10 cellular contexts compared by ENCODE assay signal in the genomic region with DNA sequence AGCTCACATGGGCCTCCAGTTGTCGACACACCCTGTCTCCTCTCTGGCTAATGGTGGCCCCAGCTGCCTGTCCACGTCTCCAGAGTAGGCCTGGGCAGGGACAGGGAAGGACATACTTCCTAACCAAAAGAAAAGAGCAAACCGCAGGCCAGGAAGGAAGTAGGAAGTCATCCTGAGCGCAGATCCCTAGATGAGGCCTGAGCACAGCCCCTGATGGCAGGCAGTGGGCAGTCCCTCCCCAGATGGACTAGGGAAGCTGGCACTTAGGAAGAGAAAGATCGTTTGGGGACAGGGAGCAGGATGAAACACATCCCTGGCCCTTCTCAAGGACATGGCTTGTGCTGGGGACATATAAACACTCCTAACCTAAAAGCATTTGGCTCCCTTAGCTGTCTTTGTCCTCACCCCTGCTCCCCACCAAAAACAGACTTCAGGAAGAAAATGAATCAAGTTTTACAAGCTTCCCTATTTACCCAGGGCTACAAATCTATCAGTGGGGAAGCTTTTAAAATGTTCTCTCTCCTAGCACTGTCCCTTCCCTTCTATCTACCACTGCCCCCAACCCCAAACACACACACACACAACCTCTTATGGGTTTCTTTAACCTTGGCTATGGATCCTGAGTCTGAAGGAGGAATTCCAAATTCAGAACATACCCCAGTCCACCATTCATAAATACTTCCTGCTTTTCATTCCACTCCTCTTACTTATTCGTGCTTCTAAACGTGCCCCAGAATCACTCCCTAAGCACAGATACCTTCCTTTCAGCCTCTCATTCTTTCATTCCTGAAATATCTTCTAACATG. TPM values are rescaled to one million over a fixed set of nuclear protein-coding genes. Genes with fewer than 3 reads are reported as not detected.
DNase-seq lines count a peak whose midpoint lies in the region; ATAC-seq and TF ChIP-seq lines count a peak whose summit lies in the region.
"Had no signal": no experiment of that assay in that cellular context is flagged by ENCODE, and none has a peak within 500 bp of the region (broad histone marks: within the 10 kb centered on the region; RNA-seq: fewer than 3 reads in every experiment).

No MANE protein-coding gene starts in this region.

- no peak overlapping the region for H3K4me3 Mint-ChIP-seq in activated CD8-positive, alpha-beta T cell treated with anti-CD3 and anti-CD28 coated beads, Interleukin-2, amount 10 ng/mL, durations not matched to agents 7 days and 5 days
- no peak overlapping the region for H3K4me3 Mint-ChIP-seq in activated CD8-positive, alpha-beta T cell treated with anti-CD3 and anti-CD28 coated beads for 36 hours
- H3K4me3 Mint-ChIP-seq in type B pancreatic cell = no peak overlapping the region
- H3K4me3 Mint-ChIP-seq: memory B cell had no signal

- TF ChIP-seq CTCF in activated CD8-positive, alpha-beta T cell treated with anti-CD3 and anti-CD28 coated beads for 36 hours (IDR thresholded peaks at IDR 0.05) = no peak
- TF ChIP-seq CTCF in cardiac fibroblast (IDR thresholded peaks at IDR 0.05; ENCODE audit: low read depth, low read length) = no peak
- no peak for TF ChIP-seq CTCF in type B pancreatic cell (conservative IDR thresholded peaks at IDR 0.05)

- POLR2A ChIA-PET in activated CD8-positive, alpha-beta T cell treated with anti-CD3 and anti-CD28 coated beads, Interleukin-2, amount 10 ng/mL, durations not matched to agents 7 days and 5 days (lab: Charles Lee) = no interaction called here
- POLR2A ChIA-PET in activated CD8-positive, alpha-beta T cell treated with anti-CD3 and anti-CD28 coated beads for 36 hours (lab: Charles Lee) = interaction anchor here (0.8 to 1.2 kb wide), 3 partner anchors 9 to 27 kb away, joined by 3 to 5 read pairs (median 3); no protein-coding TSS in a partner anchor

- intact Hi-C loops in activated CD8-positive, alpha-beta T cell treated with anti-CD3 and anti-CD28 coated beads for 36 hours (cut with micrococcal nuclease) = no loop called here

- H3K27ac Mint-ChIP-seq in activated CD8-positive, alpha-beta T cell treated with anti-CD3 and anti-CD28 coated beads, Interleukin-2, amount 10 ng/mL, durations not matched to agents 7 days and 5 days = peak overlapping the region; percentile 10
- no peak overlapping the region for H3K27ac Mint-ChIP-seq in activated CD8-positive, alpha-beta T cell treated with anti-CD3 and anti-CD28 coated beads for 36 hours
- H3K27ac Mint-ChIP-seq in type B pancreatic cell = peak overlapping the region; percentile 89
- H3K27ac Mint-ChIP-seq: memory B cell had no signal

- no peak for DNase-seq in activated CD8-positive, alpha-beta T cell treated with anti-CD3 and anti-CD28 coated beads, Interleukin-2, amount 10 ng/mL, durations not matched to agents 7 days and 5 days
- DNase-seq in activated CD8-positive, alpha-beta T cell treated with anti-CD3 and anti-CD28 coated beads for 36 hours = no peak
- DNase-seq in cardiac fibroblast (ENCODE audit: low read depth in 2 of 2) = peak; percentile 34 to 42
- DNase-seq in lung microvascular endothelial cell (ENCODE audit: low read depth in 2 of 2) = peak; percentile 28 to 43
- no peak for DNase-seq in type B pancreatic cell (ENCODE audit: extremely low spot score, unreplicated experiment)
- no peak for DNase-seq in stimulated activated CD4-positive, alpha-beta T cell treated with anti-CD3 and anti-CD28 coated beads, Interleukin-4, amount 100 ng/mL, for 1 hour
- DNase-seq: HCEC 1CT had no signal

- peaks cover 40% of the 10 kb centered on the region for H3K4me1 Mint-ChIP-seq in activated CD8-positive, alpha-beta T cell treated with anti-CD3 and anti-CD28 coated beads, Interleukin-2, amount 10 ng/mL, durations not matched to agents 7 days and 5 days (ENCODE audit: low read depth)
- H3K4me1 Mint-ChIP-seq in activated CD8-positive, alpha-beta T cell treated with anti-CD3 and anti-CD28 coated beads for 36 hours (ENCODE audit: low read depth) = peaks cover 51% of the 10 kb centered on the region
- H3K4me1 Mint-ChIP-seq in type B pancreatic cell (ENCODE audit: unreplicated experiment) = peaks cover 38% of the 10 kb centered on the region

- H3K9me3 Mint-ChIP-seq in activated CD8-positive, alpha-beta T cell treated with anti-CD3 and anti-CD28 coated beads, Interleukin-2, amount 10 ng/mL, durations not matched to agents 7 days and 5 days (ENCODE audit: insufficient read depth) = no peaks in the 10 kb centered on the region
- H3K9me3 Mint-ChIP-seq in activated CD8-positive, alpha-beta T cell treated with anti-CD3 and anti-CD28 coated beads for 36 hours = no peaks in the 10 kb centered on the region
- no peaks in the 10 kb centered on the region for H3K9me3 Mint-ChIP-seq in type B pancreatic cell
- H3K9me3 Mint-ChIP-seq: memory B cell had no signal

- H3K36me3 Mint-ChIP-seq in activated CD8-positive, alpha-beta T cell treated with anti-CD3 and anti-CD28 coated beads, Interleukin-2, amount 10 ng/mL, durations not matched to agents 7 days and 5 days (ENCODE audit: low read depth) = peaks cover 41% of the 10 kb centered on the region
- peaks cover 21% of the 10 kb centered on the region for H3K36me3 Mint-ChIP-seq in activated CD8-positive, alpha-beta T cell treated with anti-CD3 and anti-CD28 coated beads for 36 hours (ENCODE audit: low read depth)
- H3K36me3 Mint-ChIP-seq in type B pancreatic cell = peaks cover 22% of the 10 kb centered on the region

- CTCF ChIA-PET in activated CD8-positive, alpha-beta T cell treated with anti-CD3 and anti-CD28 coated beads, Interleukin-2, amount 10 ng/mL, durations not matched to agents 7 days and 5 days (lab: Charles Lee) = interaction anchor here (0.7 to 1.8 kb wide), 3 partner anchors 9 to 114 kb away, joined by 3 to 4 read pairs (median 4); no protein-coding TSS in a partner anchor
- CTCF ChIA-PET in activated CD8-positive, alpha-beta T cell treated with anti-CD3 and anti-CD28 coated beads for 36 hours (lab: Charles Lee) = no interaction called here

- ATAC-seq in activated CD8-positive, alpha-beta T cell treated with anti-CD3 and anti-CD28 coated beads, Interleukin-2, amount 10 ng/mL, durations not matched to agents 7 days and 5 days = no peak
- no peak for ATAC-seq in activated CD8-positive, alpha-beta T cell treated with anti-CD3 and anti-CD28 coated beads for 36 hours
- ATAC-seq in HG03280 (IDR thresholded peaks at IDR 0.05; ENCODE audit: unreplicated experiment) (no peak), HG02610 (IDR thresholded peaks at IDR 0.05; ENCODE audit: unreplicated experiment) (no peak)

- H3K4me3 ChIP-seq in cardiac fibroblast (replicated peaks in 1 of 2; ENCODE audit: low read depth in 2 of 2, low read length in 2 of 2) = no peak overlapping the region

- H3K27me3 Mint-ChIP-seq in activated CD8-positive, alpha-beta T cell treated with anti-CD3 and anti-CD28 coated beads, Interleukin-2, amount 10 ng/mL, durations not matched to agents 7 days and 5 days (ENCODE audit: low read depth) = no peaks in the 10 kb centered on the region
- H3K27me3 Mint-ChIP-seq in activated CD8-positive, alpha-beta T cell treated with anti-CD3 and anti-CD28 coated beads for 36 hours = no peaks in the 10 kb centered on the region
- H3K27me3 Mint-ChIP-seq in type B pancreatic cell = no peaks in the 10 kb centered on the region
- H3K27me3 Mint-ChIP-seq: memory B cell had no signal

RNA-seq across cellular contexts. Expression of gene SSBP3, which starts 21.1 kb away (rescaled TPM):
- total RNA-seq in activated CD8-positive, alpha-beta T cell treated with anti-CD3 and anti-CD28 coated beads, Interleukin-2, amount 10 ng/mL, durations not matched to agents 7 days and 5 days = 100 to 1,000 TPM; 109 to 111 TPM
- 10 to 100 TPM; 62.6 to 67.8 TPM for total RNA-seq in activated CD8-positive, alpha-beta T cell treated with anti-CD3 and anti-CD28 coated beads for 36 hours
- total RNA-seq in lung microvascular endothelial cell (8.1 and 10.3 TPM in 2 replicates), type B pancreatic cell (ENCODE audit: low replicate concordance) (69.5 and 129 TPM in 2 replicates)

Comparison
In these comparisons a context has a peak if more than half of its experiments do, and no peak if none do; other contexts are left out.
1. DNase-seq: peak in cardiac fibroblast (2 of 2) and lung microvascular endothelial cell (2 of 2); none in activated CD8-positive, alpha-beta T cell treated with anti-CD3 and anti-CD28 coated beads, Interleukin-2, amount 10 ng/mL, durations not matched to agents 7 days and 5 days (single experiment), activated CD8-positive, alpha-beta T cell treated with anti-CD3 and anti-CD28 coated beads for 36 hours (single experiment), type B pancreatic cell (single experiment) and stimulated activated CD4-positive, alpha-beta T cell treated with anti-CD3 and anti-CD28 coated beads, Interleukin-4, amount 100 ng/mL, for 1 hour (single experiment).